In genomic region chr3:184773341-184774186, GRCh38 we compare ENCODE assay signal across 1 cellular context.
TF ChIP-seq lines count a peak whose summit lies in the region.

No MANE protein-coding gene starts in this region.

TF ChIP-seq in liver, 16 proteins besides CTCF, POLR2A, EP300 and RAD21 (continued from another document):
- TF ChIP-seq REST (IDR thresholded peaks at IDR 0.05) (no peak), RXRA (IDR thresholded peaks at IDR 0.05) (no peak)
